In the genomic region with DNA sequence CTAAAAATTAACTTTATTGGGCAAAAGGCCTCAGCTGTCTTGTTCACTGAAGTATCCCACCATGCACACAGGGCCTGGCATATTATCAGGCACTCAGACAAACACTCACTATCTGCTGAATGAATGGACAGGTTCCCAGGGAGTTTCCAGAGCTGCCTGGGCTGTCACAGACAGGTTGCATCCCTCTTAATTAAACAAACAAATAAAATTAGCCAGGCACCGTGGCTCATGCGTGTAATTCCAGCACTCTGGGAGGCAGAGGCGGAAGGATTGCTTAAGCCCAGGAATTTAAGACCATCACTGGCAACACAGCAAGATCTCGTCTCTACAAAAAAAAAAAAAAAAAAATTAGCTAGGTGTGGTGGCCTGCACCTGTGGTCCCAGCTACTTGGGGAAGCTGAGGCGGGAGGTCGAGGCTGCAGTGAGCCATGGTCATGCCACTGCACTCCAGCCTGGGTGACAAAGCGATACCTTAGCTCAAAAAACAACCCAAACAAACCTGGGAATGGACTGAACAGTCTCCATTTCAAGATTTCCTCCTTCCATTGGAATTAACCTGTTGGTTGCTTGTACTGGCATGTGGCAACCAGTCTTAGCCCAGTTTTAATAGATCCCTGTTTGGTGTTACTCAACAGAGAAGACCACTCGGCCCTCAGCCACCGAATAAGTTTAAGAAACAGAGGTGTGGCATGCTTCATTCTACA, we compare ENCODE assay signal across 8 cellular contexts. TPM values are rescaled to one million over a fixed set of nuclear protein-coding genes. Genes with fewer than 3 reads are reported as not detected.
DNase-seq lines count a peak whose midpoint lies in the region; ATAC-seq and TF ChIP-seq lines count a peak whose summit lies in the region.

No MANE protein-coding gene starts in this region.

- H3K36me3 ChIP-seq in left ventricle myocardium inferior (no peaks in the 10 kb centered on the region), breast epithelium (no peaks in the 10 kb centered on the region), urinary bladder (ENCODE audit: insufficient read depth) (no peaks in the 10 kb centered on the region)

- H3K27ac ChIP-seq in left ventricle myocardium inferior (replicated peaks) = peak overlapping the region; percentile 92
- peak overlapping the region; percentile 90 to 98 for H3K27ac ChIP-seq in breast epithelium
- H3K27ac ChIP-seq in urinary bladder (ENCODE audit: low read depth) = peak overlapping the region; percentile 68

- no peaks in the 10 kb centered on the region for H3K27me3 Mint-ChIP-seq in mesothelial cell of epicardium (ENCODE audit: low read depth)

- H3K9me3 Mint-ChIP-seq in mesothelial cell of epicardium = no peaks in the 10 kb centered on the region

- peak overlapping the region; percentile 74 for H3K4me3 Mint-ChIP-seq in mesothelial cell of epicardium

- H3K9me3 ChIP-seq in left ventricle myocardium inferior (replicated peaks) = peaks cover 8% of the 10 kb centered on the region
- no peaks in the 10 kb centered on the region for H3K9me3 ChIP-seq in breast epithelium

- peak overlapping the region; percentile 61 for H3K4me3 ChIP-seq in left ventricle myocardium inferior
- peak overlapping the region in 2 of 3 donors; percentile 83 to 91 for H3K4me3 ChIP-seq in breast epithelium
- H3K4me3 ChIP-seq in urinary bladder (ENCODE audit: low read depth, low read length) = no peak overlapping the region

- TF ChIP-seq CTCF in left ventricle myocardium inferior (IDR thresholded peaks at IDR 0.05; ENCODE audit: borderline replicate concordance) (no peak), breast epithelium (IDR thresholded peaks at IDR 0.05) (no peak), mesothelial cell of epicardium (IDR thresholded peaks at IDR 0.05; ENCODE audit: unreplicated experiment) (no peak)

- peak overlapping the region; percentile 94 for H3K27ac Mint-ChIP-seq in mesothelial cell of epicardium

- intact Hi-C loops in left ventricle myocardium inferior (cut with micrococcal nuclease) (no loop called here), left cardiac atrium (cut with DNase I) (no loop called here), breast epithelium (cut with DNase I; ENCODE audit: low total_unique reads) (loop anchor here (5.0 kb wide), 1 partner anchor 46 kb away; the partner anchor contains the start of gene PRXL2A)

- ATAC-seq in left cardiac atrium (no peak), HG03196 (IDR thresholded peaks at IDR 0.05; ENCODE audit: unreplicated experiment) (no peak), GM21447 (IDR thresholded peaks at IDR 0.05; ENCODE audit: unreplicated experiment) (no peak)

- DNase-seq in left ventricle myocardium inferior (no peak), left cardiac atrium (no peak), breast epithelium (ENCODE audit: low spot score in 2 of 2) (no peak), mesothelial cell of epicardium (ENCODE audit: low spot score in 2 of 2, unreplicated experiment in 2 of 2) (no peak), cerebellar nuclear complex (lab: John Stamatoyannopoulos, UW) (no peak)

- peaks cover 54% of the 10 kb centered on the region for H3K4me1 ChIP-seq in left ventricle myocardium inferior
- peaks cover 0 to 20% of the 10 kb centered on the region in 2 donors for H3K4me1 ChIP-seq in breast epithelium
- H3K4me1 ChIP-seq in urinary bladder (ENCODE audit: insufficient read depth) = no peaks in the 10 kb centered on the region

- peaks cover 42% of the 10 kb centered on the region for H3K4me1 Mint-ChIP-seq in mesothelial cell of epicardium

- no peaks in the 10 kb centered on the region for H3K36me3 Mint-ChIP-seq in mesothelial cell of epicardium

- no peak for TF ChIP-seq POLR2A in breast epithelium (IDR thresholded peaks at IDR 0.05)

- 64% methylated on average over 9 of the region's 9 CpGs for WGBS in urinary bladder

- H3K27me3 ChIP-seq in left ventricle myocardium inferior (ENCODE audit: low read depth) = no peaks in the 10 kb centered on the region
- H3K27me3 ChIP-seq in breast epithelium = no peaks in the 10 kb centered on the region

RNA-seq across cellular contexts. Expression of gene TSPAN14, which starts 1.3 kb away (rescaled TPM):
- 33.4 TPM for total RNA-seq in left ventricle myocardium inferior
- total RNA-seq in left cardiac atrium = 10 to 100 TPM; 44.3 to 51.0 TPM
- 10 to 100 TPM; 52.8 to 76.8 (median 74.8) TPM for total RNA-seq in breast epithelium
- total RNA-seq in mesothelial cell of epicardium = 106 to 113 TPM (median 109 TPM) in 3 replicates
- 26.4 TPM for total RNA-seq in urinary bladder
- 65.1 TPM for polyA plus RNA-seq in urinary bladder

RNA-seq across cellular contexts. Expression of gene PRXL2A, which starts 44.5 kb away (rescaled TPM):
- 101 TPM for total RNA-seq in left ventricle myocardium inferior
- 100 to 1,000 TPM; 112 to 120 TPM for total RNA-seq in left cardiac atrium
- total RNA-seq in breast epithelium = 100 to 1,000 TPM in 1 of 3 donors, 10 to 100 TPM in 2; 82.3 to 547 (median 88.4) TPM
- total RNA-seq in mesothelial cell of epicardium = 93.9 to 101 TPM (median 97.0 TPM) in 3 replicates
- total RNA-seq in urinary bladder = 52.9 TPM
- polyA plus RNA-seq in urinary bladder = 59.1 TPM
